9 cellular contexts compared by ENCODE assay signal in the genomic region with DNA sequence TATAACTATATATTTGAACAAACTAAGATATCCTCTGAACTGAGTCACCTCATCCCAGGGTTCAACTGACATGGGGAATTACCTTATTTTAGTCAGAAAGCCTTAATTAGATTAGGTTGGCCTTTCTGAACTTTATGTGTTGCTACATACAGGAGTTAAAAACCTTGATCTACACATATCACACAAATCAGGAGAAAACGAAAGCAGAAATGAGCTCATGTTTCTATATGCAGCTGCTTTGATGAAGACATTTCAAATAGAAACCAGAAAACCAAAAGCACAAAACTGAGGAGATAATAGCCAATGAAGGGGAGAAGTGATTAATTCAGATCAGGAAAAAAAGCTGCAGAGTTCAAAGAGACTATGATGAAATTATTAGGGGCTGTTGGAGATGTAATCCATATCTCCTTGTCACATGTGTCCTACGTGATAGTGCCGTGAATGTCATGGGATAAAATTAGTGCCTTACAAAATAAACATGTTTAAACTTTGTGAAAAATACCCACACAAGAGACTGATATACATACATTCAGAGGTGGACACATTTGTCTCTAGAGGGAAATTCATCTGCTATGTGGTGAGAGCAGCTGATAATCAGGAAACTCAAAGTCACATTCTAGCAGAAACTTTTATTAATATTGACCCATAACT.
DNase-seq lines count a peak whose midpoint lies in the region; ATAC-seq and TF ChIP-seq lines count a peak whose summit lies in the region.
"Had no signal": no experiment of that assay in that cellular context is flagged by ENCODE, and none has a peak within 500 bp of the region (broad histone marks: within the 10 kb centered on the region; RNA-seq: fewer than 3 reads in every experiment).

No MANE protein-coding gene starts in this region.

- no peaks in the 10 kb centered on the region for H3K27me3 ChIP-seq in heart right ventricle
- H3K27me3 ChIP-seq: upper lobe of left lung had no signal

- no peak overlapping the region for H3K27ac Mint-ChIP-seq in stimulated activated effector memory CD8-positive, alpha-beta T cell treated with anti-CD3 and anti-CD28 coated beads, Interleukin-12 subunit alpha, Interleukin-12 subunit beta, amount 100 ng/mL, for 72 hours

- ATAC-seq in heart right ventricle (peak in 1 of 8 donors; percentile 41), Right ventricle myocardium inferior (no peak), HG02678 (IDR thresholded peaks at IDR 0.05; ENCODE audit: unreplicated experiment) (peak; percentile 82), omental fat pad (ENCODE audit: low FRiP score) (no peak)
- ATAC-seq in stimulated activated effector memory CD8-positive, alpha-beta T cell treated with anti-CD3 and anti-CD28 coated beads, Interleukin-12 subunit alpha, Interleukin-12 subunit beta, amount 100 ng/mL, for 72 hours = peak; percentile 93

- H3K4me1 ChIP-seq in heart right ventricle = peaks cover 0 to 25% (median 3%) of the 10 kb centered on the region in 9 donors

- H3K4me1 Mint-ChIP-seq in stimulated activated effector memory CD8-positive, alpha-beta T cell treated with anti-CD3 and anti-CD28 coated beads, Interleukin-12 subunit alpha, Interleukin-12 subunit beta, amount 100 ng/mL, for 72 hours = peaks cover 5% of the 10 kb centered on the region

- H3K9me3 Mint-ChIP-seq in stimulated activated effector memory CD8-positive, alpha-beta T cell treated with anti-CD3 and anti-CD28 coated beads, Interleukin-12 subunit alpha, Interleukin-12 subunit beta, amount 100 ng/mL, for 72 hours = no peaks in the 10 kb centered on the region

- 28 to 33% methylated on average over 3 of the region's 3 CpGs for WGBS in heart right ventricle, 2 donors

- no peak overlapping the region for H3K4me3 Mint-ChIP-seq in stimulated activated effector memory CD8-positive, alpha-beta T cell treated with anti-CD3 and anti-CD28 coated beads, Interleukin-12 subunit alpha, Interleukin-12 subunit beta, amount 100 ng/mL, for 72 hours

- TF ChIP-seq CTCF in heart right ventricle (IDR thresholded peaks at IDR 0.05) (no peak), omental fat pad (IDR thresholded peaks at IDR 0.05) (no peak)

- H3K27ac ChIP-seq in heart right ventricle = no peak overlapping the region
- H3K27ac ChIP-seq: upper lobe of left lung had no signal

- intact Hi-C loops in heart right ventricle (cut with DNase I) = no loop called here
- intact Hi-C loops in Right ventricle myocardium inferior (cut with DNase I) = no loop called here

- no peak for DNase-seq in heart right ventricle
- no peak for DNase-seq in Right ventricle myocardium inferior (ENCODE audit: missing footprints)
- DNase-seq in NCI-H146 treated with DMSO at 0.1 percent for 48 hours (lab: John Stamatoyannopoulos, UW; ENCODE audit: unreplicated experiment) = peak; percentile 29
- DNase-seq in stimulated activated effector memory CD8-positive, alpha-beta T cell treated with anti-CD3 and anti-CD28 coated beads, Interleukin-12 subunit alpha, Interleukin-12 subunit beta, amount 100 ng/mL, for 72 hours (ENCODE audit: low spot score in 2 of 2) = no peak
- no peak for DNase-seq in SW480 (ENCODE audit: low spot score)
- no peak for DNase-seq in omental fat pad (ENCODE audit: low spot score)
- DNase-seq in iPS-NIHi7 (ENCODE audit: extremely low spot score) = no peak
- DNase-seq: upper lobe of left lung had no signal

- H3K36me3 ChIP-seq in heart right ventricle = no peaks in the 10 kb centered on the region
- H3K36me3 ChIP-seq: upper lobe of left lung had no signal

- no peaks in the 10 kb centered on the region for H3K36me3 Mint-ChIP-seq in stimulated activated effector memory CD8-positive, alpha-beta T cell treated with anti-CD3 and anti-CD28 coated beads, Interleukin-12 subunit alpha, Interleukin-12 subunit beta, amount 100 ng/mL, for 72 hours

- peaks cover 0 to under 1% (median 0%) of the 10 kb centered on the region in 11 donors for H3K9me3 ChIP-seq in heart right ventricle
- H3K9me3 ChIP-seq: upper lobe of left lung had no signal

- peak overlapping the region in 6 of 10 donors; percentile 2 to 21 (median 14) for H3K4me3 ChIP-seq in heart right ventricle
- H3K4me3 ChIP-seq: upper lobe of left lung had no signal

Comparison
In these comparisons a context has a peak if more than half of its experiments do, and no peak if none do; other contexts are left out.
1. ATAC-seq: peak in HG02678 (single experiment) and stimulated activated effector memory CD8-positive, alpha-beta T cell treated with anti-CD3 and anti-CD28 coated beads, Interleukin-12 subunit alpha, Interleukin-12 subunit beta, amount 100 ng/mL, for 72 hours (single experiment); none in Right ventricle myocardium inferior (single experiment) and omental fat pad (single experiment).